In genomic region chr4:108172780-108173598, GRCh38 we compare ENCODE assay signal across 8 cellular contexts. TPM values are rescaled to one million over a fixed set of nuclear protein-coding genes. Genes with fewer than 3 reads are reported as not detected.
DNase-seq lines count a peak whose midpoint lies in the region; ATAC-seq, FAIRE-seq and TF ChIP-seq lines count a peak whose summit lies in the region.

No MANE protein-coding gene starts in this region.

- no peaks in the 10 kb centered on the region for H3K36me3 ChIP-seq in Caco-2 (ENCODE audit: control insufficient read depth, insufficient read depth, low read length)
- H3K36me3 ChIP-seq in HepG2 (replicated peaks in 1 of 2; ENCODE audit: control insufficient read depth in 1 of 2, insufficient read depth in 2 of 2, low read length in 2 of 2), result no peaks in the 10 kb centered on the region

- no peaks in the 10 kb centered on the region for H4K20me1 ChIP-seq in HepG2 (ENCODE audit: insufficient read depth, low read length)

- H3K9me3 ChIP-seq in Caco-2, result no peaks in the 10 kb centered on the region
- H3K9me3 ChIP-seq in HepG2 (ENCODE audit: low read length), result no peaks in the 10 kb centered on the region

- H3K36me3 Mint-ChIP-seq in Caco-2 (ENCODE audit: insufficient read depth, unreplicated experiment), result peaks cover 5% of the 10 kb centered on the region
- no peaks in the 10 kb centered on the region for H3K36me3 Mint-ChIP-seq in WTC11

- in situ Hi-C loops in HepG2 (cut with HindIII; ENCODE audit: extremely low pct_ligation_motif_present, low pct_unique_long_range_greater_than_20kb), result no loop called here

- DNase-seq in Caco-2 (peak; percentile 72 to 81), Kasumi-1 (lab: John Stamatoyannopoulos, UW) (peak; percentile 35 to 38), WTC11 (ENCODE audit: low spot score) (peak; percentile 38), HepG2 (ENCODE audit: low spot score) (peak; percentile 41), cerebellar nuclear complex (lab: John Stamatoyannopoulos, UW) (no peak)
- peak; percentile 75 to 78 for DNase-seq in stimulated activated CD4-positive, alpha-beta T cell treated with anti-CD3 and anti-CD28 coated beads, Interleukin-4, amount 100 ng/mL, for 4 hours

- no peaks in the 10 kb centered on the region for H3K79me2 ChIP-seq in HepG2 (ENCODE audit: insufficient read depth, low read length)

- H3K9ac ChIP-seq in HepG2 (ENCODE audit: insufficient read depth, low read depth, low read length), result no peak overlapping the region

- CTCF ChIA-PET in Caco-2 (lab: Charles Lee) (interaction anchor here (0.9 kb wide), 1 partner anchor 143 kb away, joined by 4 read pairs; no protein-coding TSS in a partner anchor), WTC11 (lab: Charles Lee) (interaction anchor here (1.8 kb wide), 1 partner anchor 320 kb away, joined by 5 read pairs; no protein-coding TSS in a partner anchor), HepG2 (lab: Yijun Ruan, JAX; ENCODE audit: low intra/inter-chr PET ratio, low total read pairs) (no interaction called here)

- H3K27me3 Mint-ChIP-seq in Caco-2 (ENCODE audit: insufficient read depth, unreplicated experiment) (peaks cover 16% of the 10 kb centered on the region), WTC11 (ENCODE audit: low read depth) (peaks cover 100% of the 10 kb centered on the region)

- no peak for TF ChIP-seq RAD21 in HepG2 (CRISPR knock-in tag; IDR thresholded peaks at IDR 0.05)

- H3K27ac ChIP-seq in cingulate gyrus (ENCODE audit: low read depth, low read length), result peak overlapping the region; percentile 60
- H3K27ac ChIP-seq in HepG2 (ENCODE audit: extremely low read length, insufficient read depth, low read length), result no peak overlapping the region

- no peak overlapping the region for H3K4me2 ChIP-seq in HepG2 (ENCODE audit: low read depth, low read length)

- H3K4me3 Mint-ChIP-seq in Caco-2 (ENCODE audit: unreplicated experiment), result peak overlapping the region; percentile 70
- peak overlapping the region; percentile 66 for H3K4me3 Mint-ChIP-seq in WTC11

- POLR2A ChIA-PET in Caco-2 (lab: Charles Lee) (no interaction called here), WTC11 (lab: Charles Lee) (no interaction called here), HepG2 (lab: Yijun Ruan, JAX) (no interaction called here)

- H3K4me1 ChIP-seq in Caco-2, result peaks cover 10% of the 10 kb centered on the region
- peaks cover 6% of the 10 kb centered on the region; the same call in 1 of the 2 replicates for H3K4me1 ChIP-seq in HepG2 (ENCODE audit: insufficient read depth, low read length)

- no peak for FAIRE-seq in HepG2 (lab: Jason Lieb, UNC)

- H3K4me3 ChIP-seq in Caco-2 (ENCODE audit: low read depth, low read length), result peak overlapping the region; percentile 52
- H3K4me3 ChIP-seq in HepG2 (replicated peaks in 1 of 3; ENCODE audit: insufficient read depth in 1 of 3, low read depth in 2 of 3, low read length in 3 of 3), result no peak overlapping the region

- H3K27me3 ChIP-seq in Caco-2 (replicated peaks; ENCODE audit: control insufficient read depth, insufficient read depth, low read length) (no peaks in the 10 kb centered on the region; the same call in 1 of the 2 replicates), HepG2 (ENCODE audit: control insufficient read depth in 1 of 2, insufficient read depth in 2 of 2, low read length in 2 of 2) (peaks cover 3 to 34% of the 10 kb centered on the region in 2 experiments; a peak in 4 of 5 replicates)

- ATAC-seq in GM21528 (IDR thresholded peaks at IDR 0.05; ENCODE audit: low FRiP score, unreplicated experiment) (peak; percentile 53), WTC11 (peak; percentile 16), HepG2 (no peak)

- H3K9me3 Mint-ChIP-seq in Caco-2 (ENCODE audit: unreplicated experiment) (no peaks in the 10 kb centered on the region), WTC11 (no peaks in the 10 kb centered on the region)

- no peak for TF ChIP-seq POLR2A in HepG2 (IDR thresholded peaks at IDR 0.05; ENCODE audit: insufficient read depth in 1 of 2, low read depth in 2 of 2, low read length in 2 of 2)

- no peak overlapping the region for H2AFZ ChIP-seq in HepG2 (ENCODE audit: low read length)

- H3K27ac Mint-ChIP-seq in Caco-2 (ENCODE audit: unreplicated experiment) (peak overlapping the region; percentile 69), WTC11 (no peak overlapping the region)

- WGBS in HepG2 (ENCODE audit: low lambda C conversion rate), result 78% methylated on average over 46 of the region's 73 CpGs

- TF ChIP-seq EP300 in HepG2 (IDR thresholded peaks at IDR 0.05; ENCODE audit: low read depth in 2 of 2, low read length in 2 of 2) (no peak), HepG2 (CRISPR knock-in tag; IDR thresholded peaks at IDR 0.05; ENCODE audit: borderline replicate concordance) (no peak)

- H3K4me1 Mint-ChIP-seq in Caco-2 (ENCODE audit: low read depth, unreplicated experiment), result peaks cover 10% of the 10 kb centered on the region
- peaks cover 37% of the 10 kb centered on the region for H3K4me1 Mint-ChIP-seq in WTC11

- no peak for TF ChIP-seq CTCF in Caco-2 (IDR thresholded peaks at IDR 0.05; ENCODE audit: insufficient read depth in 1 of 2, low read depth in 1 of 2, low read length in 1 of 2, severe bottlenecking in 1 of 2, unreplicated experiment in 1 of 2)
- TF ChIP-seq CTCF in WTC11 (IDR thresholded peaks at IDR 0.05), result no peak
- no peak for TF ChIP-seq CTCF in HepG2 (CRISPR knock-in tag; IDR thresholded peaks at IDR 0.05)

- intact Hi-C loops in Caco-2 (cut with micrococcal nuclease; ENCODE audit: unreplicated experiment), result loop anchor here (5.0 kb wide), 1 partner anchor 274 kb away; no protein-coding TSS in a partner anchor
- intact Hi-C loops in HepG2 (cut with micrococcal nuclease; ENCODE audit: unreplicated experiment), result no loop called here

- BruUV-seq in Caco-2 (replicated peaks; lab: Mats Ljungman, UMichigan) (TSS peak; percentile 61), HepG2 (replicated peaks; lab: Mats Ljungman, UMichigan) (no TSS peak)

TF ChIP-seq in WTC11, 78 proteins besides CTCF, POLR2A, EP300 and RAD21 (continues in another document):
- peak; percentile 49; the same call in 1 of the 2 replicates for TF ChIP-seq ETV6 (CRISPR knock-in tag; IDR thresholded peaks at IDR 0.05)
- 0 out of 2 replicates have a peak, but pooled peaks have one; percentile 26 for TF ChIP-seq FOXP4 (CRISPR knock-in tag; IDR thresholded peaks at IDR 0.05)

TF ChIP-seq in HepG2, 621 proteins besides CTCF, POLR2A, EP300 and RAD21 (continues in another document):
- TF ChIP-seq SMYD3 (CRISPR knock-in tag; IDR thresholded peaks at IDR 0.05) (no peak), STAG1 (CRISPR knock-in tag; IDR thresholded peaks at IDR 0.05) (no peak), ZNF121 (CRISPR knock-in tag; IDR thresholded peaks at IDR 0.05) (no peak), ZNF556 (CRISPR knock-in tag; IDR thresholded peaks at IDR 0.05; ENCODE audit: borderline replicate concordance) (no peak), TFAP4 (IDR thresholded peaks at IDR 0.05; ENCODE audit: borderline replicate concordance, low read depth) (peak; percentile 65; the same call in 1 of the 2 replicates), GABPB1 (CRISPR knock-in tag; IDR thresholded peaks at IDR 0.05) (peak; percentile 55)

RNA-seq across cellular contexts. Expression of gene LEF1, which starts 4.3 kb away (rescaled TPM):
- total RNA-seq in Caco-2 (2022) (19.3 and 22.3 TPM in 2 replicates), WTC11 (2021) (1.2 to 1.6 TPM (median 1.3 TPM) in 3 replicates), HepG2 (2016; rRNA removed; fragmentation: Illumina TruSeq; extraction: Trizol) (0.22 and 0.35 TPM in 2 replicates)
- total RNA-seq in HepG2 (2016; cell fraction: cytosol; rRNA removed; fragmentation: Illumina TruSeq; extraction: Trizol; ENCODE audit: low read depth), result 0.51 and 0.62 TPM in 2 replicates
- total RNA-seq in HepG2 (2016; cell fraction: insoluble cytoplasmic fraction; rRNA removed; fragmentation: Illumina TruSeq; extraction: Trizol), result 0.12 and 0.32 TPM in 2 replicates
- total RNA-seq in HepG2 (2016; cell fraction: membrane; rRNA removed; fragmentation: Illumina TruSeq; extraction: Trizol), result 0.65 TPM in 2 replicates
- total RNA-seq in HepG2 (2016; cell fraction: nucleus; rRNA removed; fragmentation: Illumina TruSeq; extraction: Trizol), result 0.50 and 0.63 TPM in 2 replicates
- 0.29 and 0.31 TPM in 2 replicates for polyA plus RNA-seq in HepG2 (2011; rRNA removed)
- 0.18 and 0.52 TPM in 2 replicates for polyA plus RNA-seq in HepG2 (2011; cell fraction: cytosol; rRNA removed)
- polyA plus RNA-seq in HepG2 (2011; cell fraction: nucleus; rRNA removed), result 0.24 and 0.31 TPM in 2 replicates
- 0.15 and 0.36 TPM in 2 replicates for polyA plus RNA-seq in HepG2 (2012)
- polyA plus RNA-seq in HepG2 (2016; cell fraction: cytosol; fragmentation: Illumina TruSeq; extraction: Trizol; ENCODE audit: low read depth), result 0.42 and 0.57 TPM in 2 replicates
- polyA plus RNA-seq in HepG2 (2016; cell fraction: insoluble cytoplasmic fraction; fragmentation: Illumina TruSeq; extraction: Trizol; ENCODE audit: low read depth), result 0.66 and 0.85 TPM in 2 replicates
- 0.50 and 0.81 TPM in 2 replicates for polyA plus RNA-seq in HepG2 (2016; cell fraction: membrane; fragmentation: Illumina TruSeq; extraction: Trizol; ENCODE audit: low read depth)
- polyA plus RNA-seq in HepG2 (2016; cell fraction: nucleus; fragmentation: Illumina TruSeq; extraction: Trizol; ENCODE audit: insufficient read depth, low read depth), result 0.83 and 1.2 TPM in 2 replicates
- polyA minus RNA-seq in HepG2 (2011; rRNA and poly(A)+ RNA removed; ENCODE audit: low replicate concordance), result 0.33 and 0.78 TPM in 2 replicates
- not detected in 2 replicates for polyA minus RNA-seq in HepG2 (2011; cell fraction: cytosol; rRNA and poly(A)+ RNA removed)
- polyA minus RNA-seq in HepG2 (2011; cell fraction: nucleus; rRNA and poly(A)+ RNA removed), result 0.39 TPM in 1 of 2 replicates, not detected in the other

Comparison
In these comparisons a context has a peak if more than half of its experiments do, and no peak if none do; other contexts are left out.
1. DNase-seq: peak in Caco-2 (2 of 2), Kasumi-1 (2 of 2), WTC11 (single experiment), HepG2 (single experiment) and stimulated activated CD4-positive, alpha-beta T cell treated with anti-CD3 and anti-CD28 coated beads, Interleukin-4, amount 100 ng/mL, for 4 hours (2 of 2); none in cerebellar nuclear complex (0 of 2).